Comparison of ENCODE assay signal across 1 cellular context in the genomic region with DNA sequence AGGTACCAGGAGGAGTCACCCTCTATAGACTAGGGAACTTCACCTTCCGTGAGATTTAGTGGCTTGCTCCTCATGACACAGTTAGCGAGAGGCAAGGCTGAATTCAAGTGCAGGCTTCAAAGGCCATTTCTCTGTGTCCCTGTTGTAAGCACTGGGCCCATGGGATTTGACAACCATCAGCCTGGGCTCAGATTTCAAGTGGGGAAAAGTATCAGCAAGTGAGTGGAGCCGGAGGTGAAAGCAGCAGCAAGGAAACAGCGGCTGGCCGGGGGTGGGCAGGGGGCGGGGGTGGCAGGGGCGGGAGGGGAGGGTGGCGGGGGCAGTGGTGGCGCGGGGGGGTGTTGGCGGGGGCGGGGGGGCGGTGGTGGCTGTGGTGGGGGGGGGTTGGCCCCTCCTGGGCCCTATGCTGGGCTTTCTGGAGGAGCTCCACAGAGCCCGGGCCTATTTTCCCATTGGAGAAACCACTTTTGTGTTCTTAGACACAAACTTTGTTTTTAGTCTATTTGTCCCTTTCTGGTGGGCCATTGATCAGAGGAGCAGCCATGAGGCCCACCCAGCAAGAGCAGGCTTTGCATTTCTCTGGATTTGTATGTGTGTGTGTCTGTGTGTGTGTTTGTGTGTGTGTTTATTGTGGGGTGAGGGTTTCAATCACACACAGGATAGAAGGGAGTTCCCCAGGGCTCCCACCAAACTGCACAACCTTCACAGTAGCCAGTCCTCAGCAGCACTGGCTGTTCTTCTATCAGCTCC.
TF ChIP-seq lines count a peak whose summit lies in the region.

No MANE protein-coding gene starts in this region.

TF ChIP-seq in HepG2, 621 proteins besides CTCF, POLR2A, EP300 and RAD21 (continued from another document):
- TF ChIP-seq, protein P1, sequence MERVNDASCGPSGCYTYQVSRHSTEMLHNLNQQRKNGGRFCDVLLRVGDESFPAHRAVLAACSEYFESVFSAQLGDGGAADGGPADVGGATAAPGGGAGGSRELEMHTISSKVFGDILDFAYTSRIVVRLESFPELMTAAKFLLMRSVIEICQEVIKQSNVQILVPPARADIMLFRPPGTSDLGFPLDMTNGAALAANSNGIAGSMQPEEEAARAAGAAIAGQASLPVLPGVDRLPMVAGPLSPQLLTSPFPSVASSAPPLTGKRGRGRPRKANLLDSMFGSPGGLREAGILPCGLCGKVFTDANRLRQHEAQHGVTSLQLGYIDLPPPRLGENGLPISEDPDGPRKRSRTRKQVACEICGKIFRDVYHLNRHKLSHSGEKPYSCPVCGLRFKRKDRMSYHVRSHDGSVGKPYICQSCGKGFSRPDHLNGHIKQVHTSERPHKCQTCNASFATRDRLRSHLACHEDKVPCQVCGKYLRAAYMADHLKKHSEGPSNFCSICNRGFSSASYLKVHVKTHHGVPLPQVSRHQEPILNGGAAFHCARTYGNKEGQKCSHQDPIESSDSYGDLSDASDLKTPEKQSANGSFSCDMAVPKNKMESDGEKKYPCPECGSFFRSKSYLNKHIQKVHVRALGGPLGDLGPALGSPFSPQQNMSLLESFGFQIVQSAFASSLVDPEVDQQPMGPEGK (CRISPR knock-in tag; IDR thresholded peaks at IDR 0.05), result 0 out of 2 replicates have a peak, but pooled peaks have one; percentile 16
- TF ChIP-seq ZFX (CRISPR knock-in tag; IDR thresholded peaks at IDR 0.05; ENCODE audit: low read depth), result peak; percentile 56
- TF ChIP-seq ZNF558 (CRISPR knock-in tag; IDR thresholded peaks at IDR 0.05; ENCODE audit: borderline replicate concordance), result no peak
- peak; percentile 67; the same call in 1 of the 2 replicates for TF ChIP-seq ZKSCAN5 (CRISPR knock-in tag; IDR thresholded peaks at IDR 0.05)
- no peak for TF ChIP-seq REPIN1 (CRISPR knock-in tag; IDR thresholded peaks at IDR 0.05; ENCODE audit: borderline replicate concordance, low read depth)
- no peak for TF ChIP-seq ZFP36 (IDR thresholded peaks at IDR 0.05; ENCODE audit: borderline replicate concordance, low read depth, low read length, partially characterized antibody)
- TF ChIP-seq KDM4B (CRISPR knock-in tag; IDR thresholded peaks at IDR 0.05), result no peak
- 0 out of 2 replicates have a peak, but pooled peaks have one; percentile 43 for TF ChIP-seq ZNF292 (CRISPR knock-in tag; IDR thresholded peaks at IDR 0.05; ENCODE audit: borderline replicate concordance, low read depth)
- peak; percentile 44 for TF ChIP-seq ZFY (CRISPR knock-in tag; IDR thresholded peaks at IDR 0.05)
- peak; percentile 72; the same call in 1 of the 2 replicates for TF ChIP-seq SIX1 (CRISPR knock-in tag; IDR thresholded peaks at IDR 0.05; ENCODE audit: borderline replicate concordance)
- no peak for TF ChIP-seq CREM (IDR thresholded peaks at IDR 0.05)
- TF ChIP-seq CREM (CRISPR knock-in tag; IDR thresholded peaks at IDR 0.05), result no peak
- peak; percentile 24; the same call in 1 of the 2 replicates for TF ChIP-seq TARDBP (CRISPR knock-in tag; IDR thresholded peaks at IDR 0.05)
- no peak for TF ChIP-seq FOXJ3 (CRISPR knock-in tag; IDR thresholded peaks at IDR 0.05; ENCODE audit: borderline replicate concordance)
- peak; percentile 55; the same call in 1 of the 2 replicates for TF ChIP-seq ZNF644 (CRISPR knock-in tag; IDR thresholded peaks at IDR 0.05; ENCODE audit: low read depth)
- TF ChIP-seq GABPB1 (CRISPR knock-in tag; IDR thresholded peaks at IDR 0.05), result no peak
- no peak for TF ChIP-seq ZFP90 (CRISPR knock-in tag; IDR thresholded peaks at IDR 0.05; ENCODE audit: borderline replicate concordance)
- no peak for TF ChIP-seq PAF1 (CRISPR knock-in tag; IDR thresholded peaks at IDR 0.05)
- no peak for TF ChIP-seq ASH2L (IDR thresholded peaks at IDR 0.05; ENCODE audit: insufficient read length, low read depth, low read length)
- TF ChIP-seq, protein P2, sequence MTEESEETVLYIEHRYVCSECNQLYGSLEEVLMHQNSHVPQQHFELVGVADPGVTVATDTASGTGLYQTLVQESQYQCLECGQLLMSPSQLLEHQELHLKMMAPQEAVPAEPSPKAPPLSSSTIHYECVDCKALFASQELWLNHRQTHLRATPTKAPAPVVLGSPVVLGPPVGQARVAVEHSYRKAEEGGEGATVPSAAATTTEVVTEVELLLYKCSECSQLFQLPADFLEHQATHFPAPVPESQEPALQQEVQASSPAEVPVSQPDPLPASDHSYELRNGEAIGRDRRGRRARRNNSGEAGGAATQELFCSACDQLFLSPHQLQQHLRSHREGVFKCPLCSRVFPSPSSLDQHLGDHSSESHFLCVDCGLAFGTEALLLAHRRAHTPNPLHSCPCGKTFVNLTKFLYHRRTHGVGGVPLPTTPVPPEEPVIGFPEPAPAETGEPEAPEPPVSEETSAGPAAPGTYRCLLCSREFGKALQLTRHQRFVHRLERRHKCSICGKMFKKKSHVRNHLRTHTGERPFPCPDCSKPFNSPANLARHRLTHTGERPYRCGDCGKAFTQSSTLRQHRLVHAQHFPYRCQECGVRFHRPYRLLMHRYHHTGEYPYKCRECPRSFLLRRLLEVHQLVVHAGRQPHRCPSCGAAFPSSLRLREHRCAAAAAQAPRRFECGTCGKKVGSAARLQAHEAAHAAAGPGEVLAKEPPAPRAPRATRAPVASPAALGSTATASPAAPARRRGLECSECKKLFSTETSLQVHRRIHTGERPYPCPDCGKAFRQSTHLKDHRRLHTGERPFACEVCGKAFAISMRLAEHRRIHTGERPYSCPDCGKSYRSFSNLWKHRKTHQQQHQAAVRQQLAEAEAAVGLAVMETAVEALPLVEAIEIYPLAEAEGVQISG (CRISPR knock-in tag; IDR thresholded peaks at IDR 0.05), result 0 out of 2 replicates have a peak, but pooled peaks have one; percentile 11
- no peak for TF ChIP-seq ZFP82 (CRISPR knock-in tag; IDR thresholded peaks at IDR 0.05; ENCODE audit: borderline replicate concordance)
- TF ChIP-seq, protein P3, sequence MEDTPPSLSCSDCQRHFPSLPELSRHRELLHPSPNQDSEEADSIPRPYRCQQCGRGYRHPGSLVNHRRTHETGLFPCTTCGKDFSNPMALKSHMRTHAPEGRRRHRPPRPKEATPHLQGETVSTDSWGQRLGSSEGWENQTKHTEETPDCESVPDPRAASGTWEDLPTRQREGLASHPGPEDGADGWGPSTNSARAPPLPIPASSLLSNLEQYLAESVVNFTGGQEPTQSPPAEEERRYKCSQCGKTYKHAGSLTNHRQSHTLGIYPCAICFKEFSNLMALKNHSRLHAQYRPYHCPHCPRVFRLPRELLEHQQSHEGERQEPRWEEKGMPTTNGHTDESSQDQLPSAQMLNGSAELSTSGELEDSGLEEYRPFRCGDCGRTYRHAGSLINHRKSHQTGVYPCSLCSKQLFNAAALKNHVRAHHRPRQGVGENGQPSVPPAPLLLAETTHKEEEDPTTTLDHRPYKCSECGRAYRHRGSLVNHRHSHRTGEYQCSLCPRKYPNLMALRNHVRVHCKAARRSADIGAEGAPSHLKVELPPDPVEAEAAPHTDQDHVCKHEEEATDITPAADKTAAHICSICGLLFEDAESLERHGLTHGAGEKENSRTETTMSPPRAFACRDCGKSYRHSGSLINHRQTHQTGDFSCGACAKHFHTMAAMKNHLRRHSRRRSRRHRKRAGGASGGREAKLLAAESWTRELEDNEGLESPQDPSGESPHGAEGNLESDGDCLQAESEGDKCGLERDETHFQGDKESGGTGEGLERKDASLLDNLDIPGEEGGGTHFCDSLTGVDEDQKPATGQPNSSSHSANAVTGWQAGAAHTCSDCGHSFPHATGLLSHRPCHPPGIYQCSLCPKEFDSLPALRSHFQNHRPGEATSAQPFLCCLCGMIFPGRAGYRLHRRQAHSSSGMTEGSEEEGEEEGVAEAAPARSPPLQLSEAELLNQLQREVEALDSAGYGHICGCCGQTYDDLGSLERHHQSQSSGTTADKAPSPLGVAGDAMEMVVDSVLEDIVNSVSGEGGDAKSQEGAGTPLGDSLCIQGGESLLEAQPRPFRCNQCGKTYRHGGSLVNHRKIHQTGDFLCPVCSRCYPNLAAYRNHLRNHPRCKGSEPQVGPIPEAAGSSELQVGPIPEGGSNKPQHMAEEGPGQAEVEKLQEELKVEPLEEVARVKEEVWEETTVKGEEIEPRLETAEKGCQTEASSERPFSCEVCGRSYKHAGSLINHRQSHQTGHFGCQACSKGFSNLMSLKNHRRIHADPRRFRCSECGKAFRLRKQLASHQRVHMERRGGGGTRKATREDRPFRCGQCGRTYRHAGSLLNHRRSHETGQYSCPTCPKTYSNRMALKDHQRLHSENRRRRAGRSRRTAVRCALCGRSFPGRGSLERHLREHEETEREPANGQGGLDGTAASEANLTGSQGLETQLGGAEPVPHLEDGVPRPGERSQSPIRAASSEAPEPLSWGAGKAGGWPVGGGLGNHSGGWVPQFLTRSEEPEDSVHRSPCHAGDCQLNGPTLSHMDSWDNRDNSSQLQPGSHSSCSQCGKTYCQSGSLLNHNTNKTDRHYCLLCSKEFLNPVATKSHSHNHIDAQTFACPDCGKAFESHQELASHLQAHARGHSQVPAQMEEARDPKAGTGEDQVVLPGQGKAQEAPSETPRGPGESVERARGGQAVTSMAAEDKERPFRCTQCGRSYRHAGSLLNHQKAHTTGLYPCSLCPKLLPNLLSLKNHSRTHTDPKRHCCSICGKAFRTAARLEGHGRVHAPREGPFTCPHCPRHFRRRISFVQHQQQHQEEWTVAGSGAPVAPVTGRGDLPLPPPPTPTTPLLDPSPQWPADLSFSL (CRISPR knock-in tag; IDR thresholded peaks at IDR 0.05), result peak; percentile 73; the same call in 1 of the 2 replicates
